1 cellular context compared by ENCODE assay signal in the genomic region with DNA sequence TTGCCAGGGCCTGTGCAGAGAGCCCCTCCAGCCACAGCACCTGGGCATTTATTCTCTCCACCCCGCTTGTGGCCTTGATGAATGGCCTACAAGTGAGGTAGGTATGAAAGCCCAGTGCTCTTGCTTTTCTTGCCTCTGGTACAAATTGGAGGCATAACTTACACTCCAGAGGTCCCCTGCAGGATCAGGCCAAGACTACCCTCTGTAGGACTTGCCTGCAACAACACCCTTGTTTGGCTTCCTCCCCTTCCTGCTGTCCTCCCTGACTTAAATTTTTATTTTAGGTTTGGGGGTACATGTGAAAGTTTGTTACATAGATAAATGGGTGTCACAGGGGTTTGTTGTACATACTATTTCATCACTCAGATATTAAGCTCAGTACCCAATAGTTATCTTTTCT.
A peak's percentile ranks its signal among the peaks of the same experiment; 100 is the strongest.
TF ChIP-seq lines count a peak whose summit lies in the region.

No MANE protein-coding gene starts in this region.

TF ChIP-seq in IMR-90, 13 proteins besides CTCF, POLR2A, EP300 and RAD21:
- TF ChIP-seq SMC3 (IDR thresholded peaks at IDR 0.05; ENCODE audit: low read depth, low read length) (peak; percentile 18; the same call in 1 of the 2 replicates), RCOR1 (IDR thresholded peaks at IDR 0.05; ENCODE audit: insufficient replicate concordance, low read length) (no peak), CEBPB (IDR thresholded peaks at IDR 0.05; ENCODE audit: low read depth, low read length) (no peak)
- TF ChIP-seq, protein P1, sequence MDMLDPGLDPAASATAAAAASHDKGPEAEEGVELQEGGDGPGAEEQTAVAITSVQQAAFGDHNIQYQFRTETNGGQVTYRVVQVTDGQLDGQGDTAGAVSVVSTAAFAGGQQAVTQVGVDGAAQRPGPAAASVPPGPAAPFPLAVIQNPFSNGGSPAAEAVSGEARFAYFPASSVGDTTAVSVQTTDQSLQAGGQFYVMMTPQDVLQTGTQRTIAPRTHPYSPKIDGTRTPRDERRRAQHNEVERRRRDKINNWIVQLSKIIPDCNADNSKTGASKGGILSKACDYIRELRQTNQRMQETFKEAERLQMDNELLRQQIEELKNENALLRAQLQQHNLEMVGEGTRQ (IDR thresholded peaks at IDR 0.05; ENCODE audit: low read depth, low read length), result no peak
